ENCODE assay signal across 8 cellular contexts in genomic region chr21:34670220-34670961, GRCh38. TPM values are rescaled to one million over a fixed set of nuclear protein-coding genes. Genes with fewer than 3 reads are reported as not detected.
DNase-seq lines count a peak whose midpoint lies in the region; ATAC-seq and TF ChIP-seq lines count a peak whose summit lies in the region.

No MANE protein-coding gene starts in this region.

- TF ChIP-seq POLR2A in heart left ventricle (IDR thresholded peaks at IDR 0.05): no peak

- H3K36me3 ChIP-seq in ES-I3 (ENCODE audit: insufficient read depth, low read length) (no peaks in the 10 kb centered on the region), SK-N-SH (replicated peaks in 1 of 2; ENCODE audit: control insufficient read depth in 1 of 2, insufficient read depth in 2 of 2, low read length in 1 of 2) (no peaks in the 10 kb centered on the region), heart left ventricle (no peaks in the 10 kb centered on the region)

- H3K79me2 ChIP-seq in SK-N-SH (ENCODE audit: insufficient read depth): no peaks in the 10 kb centered on the region

- DNase-seq in SK-N-SH (peak; percentile 45), heart left ventricle (peak in 1 of 5 donors; percentile 63), retinal pigment epithelial cell (ENCODE audit: low read depth) (no peak), cerebellar cortex (ENCODE audit: low spot score) (no peak), NCI-H345 treated with DMSO at 0.1 percent for 48 hours (lab: John Stamatoyannopoulos, UW; ENCODE audit: unreplicated experiment) (no peak), SHP77 (lab: John Stamatoyannopoulos, UW) (no peak)

- H2AFZ ChIP-seq in SK-N-SH (ENCODE audit: low read depth): peak overlapping the region; percentile 46; the same call in 1 of the 2 replicates

- H3K27ac ChIP-seq in SK-N-SH (ENCODE audit: low read depth in 2 of 2, low read length in 1 of 2) (no peak overlapping the region), heart left ventricle (no peak overlapping the region)

- peak in 2 of 4 donors; percentile 11 to 49 for ATAC-seq in heart left ventricle
- no peak for ATAC-seq in GM21515 (IDR thresholded peaks at IDR 0.05; ENCODE audit: unreplicated experiment)

- no peaks in the 10 kb centered on the region for H3F3A ChIP-seq in SK-N-SH (replicated peaks; ENCODE audit: insufficient read depth)

- no peak for TF ChIP-seq EP300 in SK-N-SH (IDR thresholded peaks at IDR 0.05; ENCODE audit: borderline replicate concordance in 1 of 2, low read depth in 1 of 2, low read length in 1 of 2)

- H3K9me2 ChIP-seq in SK-N-SH: no peaks in the 10 kb centered on the region

- 11% methylated on average over 17 of the region's 70 CpGs for WGBS in SK-N-SH (ENCODE audit: low lambda C conversion rate)
- 1 to 4% (median 3%) methylated on average over 49 to 70 of the region's 70 CpGs for WGBS in heart left ventricle, 4 donors

- POLR2A ChIA-PET in SK-N-SH (lab: Yijun Ruan, JAX): no interaction called here

- TF ChIP-seq RAD21 in SK-N-SH (IDR thresholded peaks at IDR 0.05; ENCODE audit: low read length): no peak

- intact Hi-C loops in heart left ventricle (cut with DNase I): no loop called here

- H3K4me2 ChIP-seq in SK-N-SH: peak overlapping the region; percentile 50

- CTCF ChIA-PET in SK-N-SH (lab: Yijun Ruan, JAX): interaction anchor here (2.6 to 4.5 kb wide), 2 partner anchors 17 to 23 kb away, joined by 8 to 26 read pairs; no protein-coding TSS in a partner anchor

- TF ChIP-seq CTCF in SK-N-SH (IDR thresholded peaks at IDR 0.05) (no peak), heart left ventricle (IDR thresholded peaks at IDR 0.05) (no peak), retinal pigment epithelial cell (conservative IDR thresholded peaks at IDR 0.05; ENCODE audit: low read depth, low read length) (peak; percentile 20)

- H3K4me3 ChIP-seq in SK-N-SH (ENCODE audit: low read depth in 2 of 2, low read length in 1 of 2) (peak overlapping the region in 1 of 2 experiments; percentile 14; a peak in 3 of 4 replicates), heart left ventricle (peak overlapping the region; percentile 23 to 57 (median 48)), retinal pigment epithelial cell (ENCODE audit: low read length) (peak overlapping the region; percentile 86)

- H3K9me3 ChIP-seq in ES-I3 (ENCODE audit: control insufficient read depth, insufficient read depth, low read length): no peaks in the 10 kb centered on the region
- H3K9me3 ChIP-seq in SK-N-SH: no peaks in the 10 kb centered on the region
- no peaks in the 10 kb centered on the region for H3K9me3 ChIP-seq in heart left ventricle

- H3K9ac ChIP-seq in ES-I3 (ENCODE audit: low read depth, low read length) (peak overlapping the region; percentile 75), SK-N-SH (no peak overlapping the region)

- H3K27me3 ChIP-seq in SK-N-SH (ENCODE audit: insufficient read depth) (peaks cover 74% of the 10 kb centered on the region), heart left ventricle (peaks cover 6 to 64% (median 50%) of the 10 kb centered on the region in 9 donors)

- H3K4me1 ChIP-seq in ES-I3 (ENCODE audit: insufficient read depth, low read length) (peaks cover 4% of the 10 kb centered on the region; the same call in 1 of the 2 replicates), SK-N-SH (ENCODE audit: control insufficient read depth in 1 of 2, insufficient read depth in 2 of 2, low read depth in 1 of 2, low read length in 1 of 2) (peaks cover 0 to 5% of the 10 kb centered on the region in 2 experiments; a peak in 1 of 4 replicates), heart left ventricle (peaks cover 0 to 21% (median 8%) of the 10 kb centered on the region in 12 donors)

- H4K20me1 ChIP-seq in SK-N-SH (ENCODE audit: insufficient read depth): no peaks in the 10 kb centered on the region

TF ChIP-seq in SK-N-SH, 30 proteins besides CTCF, POLR2A, EP300 and RAD21:
- no peak for TF ChIP-seq RFX5 (IDR thresholded peaks at IDR 0.05; ENCODE audit: low read length)
- no peak for TF ChIP-seq TCF12 (IDR thresholded peaks at IDR 0.05)
- TF ChIP-seq EZH2phosphoT487 (IDR thresholded peaks at IDR 0.05; ENCODE audit: borderline replicate concordance, low read depth): peak; percentile 85; the same call in 1 of the 2 replicates

RNA-seq across cellular contexts. Expression of gene CLIC6, which starts 1.6 kb away (rescaled TPM):
- 0.03 and 0.08 TPM in 2 replicates for polyA plus RNA-seq in SK-N-SH (2012; rRNA removed)
- 0.09 and 0.10 TPM in 2 replicates for polyA plus RNA-seq in SK-N-SH (2012; cell fraction: cytosol; rRNA removed)
- polyA plus RNA-seq in SK-N-SH (2012; cell fraction: nucleus; rRNA removed): 0.02 and 0.06 TPM in 2 replicates
- total RNA-seq in heart left ventricle: 10 to 100 TPM in 1 of 9 donors, 1 to 10 TPM in 8; 2.6 to 15.7 (median 7.5) TPM
- polyA plus RNA-seq in heart left ventricle: 1 to 10 TPM; 5.5 to 8.4 TPM

RNA-seq across cellular contexts. Expression of gene RCAN1, which starts 55.5 kb away (rescaled TPM):
- 16.7 and 22.0 TPM in 2 replicates for polyA plus RNA-seq in SK-N-SH (2012; rRNA removed)
- 20.4 and 26.4 TPM in 2 replicates for polyA plus RNA-seq in SK-N-SH (2012; cell fraction: cytosol; rRNA removed)
- polyA plus RNA-seq in SK-N-SH (2012; cell fraction: nucleus; rRNA removed): 22.9 and 37.4 TPM in 2 replicates
- total RNA-seq in heart left ventricle: 100 to 1,000 TPM in 1 of 9 donors, 10 to 100 TPM in 8; 33.7 to 102 (median 57.6) TPM
- 10 to 100 TPM; 56.3 to 99.1 TPM for polyA plus RNA-seq in heart left ventricle
